ENCODE assay signal across 8 cellular contexts in genomic region chr3:66953934-66954333, GRCh38.
"Had no signal": no experiment of that assay in that cellular context is flagged by ENCODE, and none has a peak within 500 bp of the region (broad histone marks: within the 10 kb centered on the region; RNA-seq: fewer than 3 reads in every experiment).

No MANE protein-coding gene starts in this region.

- FAIRE-seq: G401.6, GM12878, GM12891, GM12892, GM18507, GM19239 had no signal

- DNase-seq: GDM1, GF-D8 had no signal

- ATAC-seq: GM12878 had no signal

- H3K4me3 ChIP-seq: GM12878 had no signal
